Comparison of ENCODE assay signal across 7 cellular contexts in genomic region chr6:797479-798077, GRCh38.
DNase-seq lines count a peak whose midpoint lies in the region; ATAC-seq and TF ChIP-seq lines count a peak whose summit lies in the region.

No MANE protein-coding gene starts in this region.

- no peaks in the 10 kb centered on the region for H3K9me3 ChIP-seq in SK-N-SH

- no peak overlapping the region for H3K4me3 ChIP-seq in KMS-11 (IDR thresholded peaks at IDR 0.05; ENCODE audit: insufficient read depth, low read depth, low read length)
- H3K4me3 ChIP-seq in SK-N-SH (ENCODE audit: low read depth in 2 of 2, low read length in 1 of 2): peak overlapping the region in 1 of 2 experiments; percentile 42; a peak in 1 of 4 replicates

- WGBS in SK-N-SH (ENCODE audit: low lambda C conversion rate): 1% methylated on average over 5 of the region's 5 CpGs

- no peaks in the 10 kb centered on the region for H3K36me3 ChIP-seq in KMS-11 (ENCODE audit: insufficient read depth)
- no peaks in the 10 kb centered on the region for H3K36me3 ChIP-seq in SK-N-SH (replicated peaks in 1 of 2; ENCODE audit: control insufficient read depth in 1 of 2, insufficient read depth in 2 of 2, low read length in 1 of 2)

- H3K9ac ChIP-seq in KMS-11: no peak overlapping the region
- H3K9ac ChIP-seq in SK-N-SH: no peak overlapping the region

- no peaks in the 10 kb centered on the region for H3F3A ChIP-seq in SK-N-SH (replicated peaks; ENCODE audit: insufficient read depth)

- TF ChIP-seq CTCF in KMS-11 (conservative IDR thresholded peaks at IDR 0.05; ENCODE audit: low read depth, low read length) (peak; percentile 88), SK-N-SH (IDR thresholded peaks at IDR 0.05) (peak; percentile 85), type B pancreatic cell (conservative IDR thresholded peaks at IDR 0.05) (peak; percentile 92)

- CTCF ChIA-PET in SK-N-SH (lab: Yijun Ruan, JAX): interaction anchor here (0.6 to 3.5 kb wide), 25 partner anchors 10 to 708 kb away, joined by 3 to 15 read pairs (median 4); no protein-coding TSS in a partner anchor

- peak; percentile 76 for TF ChIP-seq RAD21 in SK-N-SH (IDR thresholded peaks at IDR 0.05; ENCODE audit: low read length)

- peaks cover 7% of the 10 kb centered on the region for H3K4me1 Mint-ChIP-seq in type B pancreatic cell (ENCODE audit: unreplicated experiment)

- POLR2A ChIA-PET in SK-N-SH (lab: Yijun Ruan, JAX): no interaction called here

- H3K4me2 ChIP-seq in KMS-11 (no peak overlapping the region), SK-N-SH (no peak overlapping the region)

- H3K36me3 Mint-ChIP-seq in type B pancreatic cell: no peaks in the 10 kb centered on the region

- no peak overlapping the region for H2AFZ ChIP-seq in KMS-11 (ENCODE audit: low read depth)
- H2AFZ ChIP-seq in SK-N-SH (ENCODE audit: low read depth): no peak overlapping the region

- H3K27me3 Mint-ChIP-seq in type B pancreatic cell: peaks cover 67% of the 10 kb centered on the region

- no peak for TF ChIP-seq EP300 in SK-N-SH (IDR thresholded peaks at IDR 0.05; ENCODE audit: borderline replicate concordance in 1 of 2, low read depth in 1 of 2, low read length in 1 of 2)

- no peak overlapping the region for H3K27ac ChIP-seq in KMS-11
- H3K27ac ChIP-seq in SK-N-SH (ENCODE audit: low read depth in 2 of 2, low read length in 1 of 2): no peak overlapping the region

- H3K4me1 ChIP-seq in KMS-11 (ENCODE audit: low read depth, poor library complexity, severe bottlenecking) (peaks cover 3% of the 10 kb centered on the region), SK-N-SH (ENCODE audit: control insufficient read depth in 1 of 2, insufficient read depth in 2 of 2, low read depth in 1 of 2, low read length in 1 of 2) (peaks cover 0 to 4% of the 10 kb centered on the region in 2 experiments; a peak in 1 of 4 replicates)

- H3K79me2 ChIP-seq in KMS-11 (ENCODE audit: insufficient read depth, low read depth) (no peaks in the 10 kb centered on the region), SK-N-SH (ENCODE audit: insufficient read depth) (no peaks in the 10 kb centered on the region)

- no peak for ATAC-seq in HG03571 (IDR thresholded peaks at IDR 0.05; ENCODE audit: unreplicated experiment)

- no peaks in the 10 kb centered on the region for H3K9me3 Mint-ChIP-seq in type B pancreatic cell

- no peaks in the 10 kb centered on the region for H4K20me1 ChIP-seq in KMS-11 (ENCODE audit: insufficient read depth)
- H4K20me1 ChIP-seq in SK-N-SH (ENCODE audit: insufficient read depth): no peaks in the 10 kb centered on the region

- no peak overlapping the region for H3K4me3 Mint-ChIP-seq in type B pancreatic cell

- H3K27ac Mint-ChIP-seq in type B pancreatic cell: no peak overlapping the region

- H3K27me3 ChIP-seq in KMS-11 (ENCODE audit: insufficient read depth, low read depth): no peaks in the 10 kb centered on the region
- peaks cover 59% of the 10 kb centered on the region for H3K27me3 ChIP-seq in SK-N-SH (ENCODE audit: insufficient read depth)

- DNase-seq in EL: peak; percentile 50
- DNase-seq in SK-N-SH: peak; percentile 36
- peak; percentile 77 for DNase-seq in dedifferentiated amniotic fluid mesenchymal stem cell (ENCODE audit: extremely low spot score)
- DNase-seq in medulla oblongata (ENCODE audit: extremely low spot score): peak; percentile 69
- DNase-seq in type B pancreatic cell (ENCODE audit: extremely low spot score, unreplicated experiment): no peak

- H3K9me2 ChIP-seq in SK-N-SH: no peaks in the 10 kb centered on the region

TF ChIP-seq in SK-N-SH, 30 proteins besides CTCF, POLR2A, EP300 and RAD21:
- TF ChIP-seq MEF2A (IDR thresholded peaks at IDR 0.05; ENCODE audit: borderline replicate concordance, low read depth) (no peak), PBX3 (IDR thresholded peaks at IDR 0.05) (no peak), SMC3 (IDR thresholded peaks at IDR 0.05; ENCODE audit: low read depth, low read length) (peak; percentile 66)
TF ChIP-seq in SK-N-SH: peak in this region for 1.
